8 cellular contexts compared by ENCODE assay signal in genomic region chr9:34458013-34458966, GRCh38. TPM values are rescaled to one million over a fixed set of nuclear protein-coding genes. Genes with fewer than 3 reads are reported as not detected.
DNase-seq lines count a peak whose midpoint lies in the region; ATAC-seq and TF ChIP-seq lines count a peak whose summit lies in the region.

TSS of gene DNAI1 (plus strand) at chr9:34458805. CDS start at chr9:34459006, 201 bp downstream.
TSS of gene FAM219A (minus strand) at chr9:34458570. CDS start at chr9:34458263, 307 bp downstream.

- POLR2A ChIA-PET in CD4-positive, alpha-beta T cell (lab: Charles Lee) = interaction anchor here (0.7 to 1.7 kb wide), 11 partner anchors 11 to 280 kb away, joined by 3 to 11 read pairs (median 4); partner anchors contain the start of genes ENHO, GALT, MYORG and SIGMAR1
- POLR2A ChIA-PET in activated CD4-positive, alpha-beta memory T cell treated with anti-CD3 and anti-CD28 coated beads for 36 hours (lab: Charles Lee) = interaction anchor here (0.8 kb wide), 1 partner anchor 188 kb away, joined by 4 read pairs; the partner anchor contains the start of gene GALT

- no peaks in the 10 kb centered on the region for H3K9me3 Mint-ChIP-seq in CD4-positive, alpha-beta T cell
- H3K9me3 Mint-ChIP-seq in activated CD4-positive, alpha-beta memory T cell treated with anti-CD3 and anti-CD28 coated beads for 36 hours = no peaks in the 10 kb centered on the region

- WGBS in liver = under 1% methylated on average over 94 of the region's 94 CpGs

- no peak within 1 kb of the TSS for H3K27ac ChIP-seq in CD4-positive, alpha-beta T cell (ENCODE audit: low read depth, low read length)
- H3K27ac ChIP-seq in liver (ENCODE audit: low read depth in 1 of 2, low read length in 2 of 2) = peak within 1 kb of the TSS; percentile 42 to 55

- H3K4me1 ChIP-seq in liver (ENCODE audit: control insufficient read depth in 4 of 4, insufficient read depth in 4 of 4, low read length in 3 of 4) = peaks cover 8 to 25% (median 17%) of the 10 kb centered on the region in 4 donors

- H3K27me3 ChIP-seq in CD4-positive, alpha-beta T cell (ENCODE audit: control insufficient read depth, insufficient read depth, low read length) = no peaks in the 10 kb centered on the region
- H3K27me3 ChIP-seq in liver (ENCODE audit: control insufficient read depth in 4 of 4, insufficient read depth in 4 of 4, low read length in 3 of 4) = no peaks in the 10 kb centered on the region

- peaks cover 9% of the 10 kb centered on the region for H3K27me3 Mint-ChIP-seq in CD4-positive, alpha-beta T cell
- H3K27me3 Mint-ChIP-seq in activated CD4-positive, alpha-beta memory T cell treated with anti-CD3 and anti-CD28 coated beads for 36 hours = peaks cover 5% of the 10 kb centered on the region

- peak; percentile 97 to 99 (median 99) for DNase-seq in CD4-positive, alpha-beta T cell
- DNase-seq in NCI-H82 (lab: John Stamatoyannopoulos, UW) = peak; percentile 98
- DNase-seq in activated CD4-positive, alpha-beta memory T cell treated with anti-CD3 and anti-CD28 coated beads for 36 hours = peak; percentile 99
- peak; percentile 95 to 99 for DNase-seq in dermis microvascular lymphatic vessel endothelial cell (ENCODE audit: low read depth in 2 of 2)
- DNase-seq in stimulated activated CD4-positive, alpha-beta T cell treated with anti-CD3 and anti-CD28 coated beads, Interleukin-4, amount 100 ng/mL, for 1 hour = peak; percentile 98

- H3K36me3 Mint-ChIP-seq in CD4-positive, alpha-beta T cell (ENCODE audit: low read depth) = no peaks in the 10 kb centered on the region
- H3K36me3 Mint-ChIP-seq in activated CD4-positive, alpha-beta memory T cell treated with anti-CD3 and anti-CD28 coated beads for 36 hours = no peaks in the 10 kb centered on the region

- peak within 1 kb of the TSS; percentile 68 for H3K27ac Mint-ChIP-seq in CD4-positive, alpha-beta T cell
- no peak within 1 kb of the TSS for H3K27ac Mint-ChIP-seq in activated CD4-positive, alpha-beta memory T cell treated with anti-CD3 and anti-CD28 coated beads for 36 hours

- H3K4me1 Mint-ChIP-seq in CD4-positive, alpha-beta T cell (ENCODE audit: low read depth) = peaks cover 31% of the 10 kb centered on the region
- peaks cover 40% of the 10 kb centered on the region for H3K4me1 Mint-ChIP-seq in activated CD4-positive, alpha-beta memory T cell treated with anti-CD3 and anti-CD28 coated beads for 36 hours (ENCODE audit: low read depth)

- no peak for TF ChIP-seq CTCF in CD4-positive, alpha-beta T cell (IDR thresholded peaks at IDR 0.05)
- no peak for TF ChIP-seq CTCF in liver (IDR thresholded peaks at IDR 0.05; ENCODE audit: low read depth, low read length, missing input control)

- H3K9me3 ChIP-seq in CD4-positive, alpha-beta T cell (ENCODE audit: control insufficient read depth, low read length) = no peaks in the 10 kb centered on the region
- H3K9me3 ChIP-seq in liver (ENCODE audit: control insufficient read depth in 4 of 4, low read length in 3 of 4) = no peaks in the 10 kb centered on the region

- no peaks in the 10 kb centered on the region for H3K36me3 ChIP-seq in liver (ENCODE audit: control insufficient read depth in 4 of 4, insufficient read depth in 3 of 4, low read depth in 1 of 4, low read length in 3 of 4)

- H3K9ac ChIP-seq in liver (ENCODE audit: low read depth in 1 of 2, low read length in 2 of 2) = peak within 1 kb of the TSS; percentile 8 to 12

- ATAC-seq in CD4-positive, alpha-beta T cell (ENCODE audit: poor library complexity) = peak; percentile 96
- ATAC-seq in GM19452 (IDR thresholded peaks at IDR 0.05; ENCODE audit: unreplicated experiment) = peak; percentile 98
- ATAC-seq in HG03575 (IDR thresholded peaks at IDR 0.05; ENCODE audit: extremely low read depth, insufficient number of reproducible peaks, low FRiP score, unreplicated experiment) = peak; percentile 75

- H3K4me3 ChIP-seq in liver (ENCODE audit: low read depth in 1 of 3, low read length in 3 of 3) = peak within 1 kb of the TSS; percentile 46 to 89 (median 78)

- CTCF ChIA-PET in CD4-positive, alpha-beta T cell (lab: Charles Lee) = interaction anchor here (1.1 kb wide), 1 partner anchor 175 kb away, joined by 4 read pairs; no protein-coding TSS in a partner anchor
- CTCF ChIA-PET in activated CD4-positive, alpha-beta memory T cell treated with anti-CD3 and anti-CD28 coated beads for 36 hours (lab: Charles Lee) = interaction anchor here (0.9 to 1.0 kb wide), 3 partner anchors 55 to 244 kb away, joined by 3 to 5 read pairs (median 5); no protein-coding TSS in a partner anchor

- TF ChIP-seq RAD21 in liver (IDR thresholded peaks at IDR 0.05) = peak; percentile 14 to 19

- intact Hi-C loops in CD4-positive, alpha-beta T cell (cut with DNase I, micrococcal nuclease) = loop anchor here (1.0 to 5.0 kb wide), 12 partner anchors 65 to 641 kb away; partner anchors contain the start of genes RPP25L (in 2 of the 2), DCAF12 (in 1 of the 2), ENHO (in 1 of the 2) and KIF24 (in 1 of the 2)
- intact Hi-C loops in activated CD4-positive, alpha-beta memory T cell treated with anti-CD3 and anti-CD28 coated beads for 36 hours (cut with micrococcal nuclease) = loop anchor here (1.0 to 5.0 kb wide), 9 partner anchors 42 to 658 kb away; partner anchors contain the start of genes KIF24, MYORG, NUDT2 and RPP25L

- peak within 1 kb of the TSS; percentile 98 for H3K4me3 Mint-ChIP-seq in CD4-positive, alpha-beta T cell
- H3K4me3 Mint-ChIP-seq in activated CD4-positive, alpha-beta memory T cell treated with anti-CD3 and anti-CD28 coated beads for 36 hours = peak within 1 kb of the TSS; percentile 86

TF ChIP-seq in liver, 16 proteins besides CTCF, POLR2A, EP300 and RAD21 (continues in another document):
- TF ChIP-seq HNF4A (conservative IDR thresholded peaks at IDR 0.05) (peak in 1 of 2 donors; percentile 8), NR2F2 (IDR thresholded peaks at IDR 0.05) (no peak), YY1 (IDR thresholded peaks at IDR 0.05) (peak; percentile 71), ZBTB33 (IDR thresholded peaks at IDR 0.05) (peak; percentile 34), SP1 (IDR thresholded peaks at IDR 0.05) (peak; percentile 83), FOXA1 (IDR thresholded peaks at IDR 0.05) (no peak), FOXA2 (IDR thresholded peaks at IDR 0.05) (no peak), REST (IDR thresholded peaks at IDR 0.05) (peak; percentile 87), MAX (IDR thresholded peaks at IDR 0.05) (peak; percentile 69), JUND (IDR thresholded peaks at IDR 0.05) (peak in 1 of 2 donors; percentile 36), EGR1 (IDR thresholded peaks at IDR 0.05; ENCODE audit: low read depth in 2 of 2) (peak in 1 of 2 donors; percentile 14), ATF3 (IDR thresholded peaks at IDR 0.05) (no peak)

RNA-seq across cellular contexts. Expression of gene DNAI1, which starts in this region (rescaled TPM):
- not detected for total RNA-seq in CD4-positive, alpha-beta T cell
- total RNA-seq in activated CD4-positive, alpha-beta memory T cell treated with anti-CD3 and anti-CD28 coated beads for 36 hours = under 1 TPM; 0.19 to 0.69 TPM
- total RNA-seq in dermis microvascular lymphatic vessel endothelial cell (not detected in 2 replicates), liver (not detected)
- polyA plus RNA-seq in liver = not detected

RNA-seq across cellular contexts. Expression of gene FAM219A, which starts in this region (rescaled TPM):
- 1 to 10 TPM; 7.7 to 8.5 TPM for total RNA-seq in CD4-positive, alpha-beta T cell
- 10 to 100 TPM; 13.3 to 13.8 TPM for total RNA-seq in activated CD4-positive, alpha-beta memory T cell treated with anti-CD3 and anti-CD28 coated beads for 36 hours
- total RNA-seq in dermis microvascular lymphatic vessel endothelial cell = 5.0 and 6.1 TPM in 2 replicates
- total RNA-seq in liver = 1 to 10 TPM; 1.6 to 3.6 TPM
- 1 to 10 TPM; 1.7 to 3.0 TPM for polyA plus RNA-seq in liver
